ENCODE assay signal across 7 cellular contexts in genomic region chr6:145749632-145750031, GRCh38. TPM values are rescaled to one million over a fixed set of nuclear protein-coding genes. Genes with fewer than 3 reads are reported as not detected.
DNase-seq lines count a peak whose midpoint lies in the region; ATAC-seq, FAIRE-seq and TF ChIP-seq lines count a peak whose summit lies in the region.

No MANE protein-coding gene starts in this region.

- no peaks in the 10 kb centered on the region for H3K27me3 ChIP-seq in bronchial epithelial cell (ENCODE audit: control insufficient read depth, insufficient read depth, low read length)
- no peaks in the 10 kb centered on the region for H3K27me3 ChIP-seq in SJCRH30
- no peaks in the 10 kb centered on the region for H3K27me3 ChIP-seq in effector memory CD4-positive, alpha-beta T cell (replicated peaks; ENCODE audit: control insufficient read depth, insufficient read depth, low read length, poor library complexity, severe bottlenecking)

- FAIRE-seq in bronchial epithelial cell (lab: Jason Lieb, UNC) = no peak

- H3K9me3 ChIP-seq in SJCRH30 (replicated peaks) = no peaks in the 10 kb centered on the region; the same call in 1 of the 2 replicates
- H3K9me3 ChIP-seq in effector memory CD4-positive, alpha-beta T cell (ENCODE audit: control insufficient read depth, low read length) = no peaks in the 10 kb centered on the region

- H3K27ac ChIP-seq in SJCRH30 = no peak overlapping the region
- no peak overlapping the region for H3K27ac ChIP-seq in effector memory CD4-positive, alpha-beta T cell (ENCODE audit: insufficient read depth, low read length, poor library complexity, severe bottlenecking)

- no peak overlapping the region for H3K4me3 ChIP-seq in bronchial epithelial cell (ENCODE audit: low read depth, low read length)
- H3K4me3 ChIP-seq in skeletal muscle cell (ENCODE audit: low read depth, low read length) = no peak overlapping the region
- no peak overlapping the region for H3K4me3 ChIP-seq in SJCRH30
- no peak overlapping the region for H3K4me3 ChIP-seq in effector memory CD4-positive, alpha-beta T cell (ENCODE audit: insufficient read depth, low read depth, low read length, poor library complexity, severe bottlenecking)

- no peaks in the 10 kb centered on the region for H3K36me3 ChIP-seq in bronchial epithelial cell (ENCODE audit: control insufficient read depth, insufficient read depth, low read length)
- no peaks in the 10 kb centered on the region for H3K36me3 ChIP-seq in SJCRH30
- H3K36me3 ChIP-seq in effector memory CD4-positive, alpha-beta T cell (ENCODE audit: control insufficient read depth, insufficient read depth, low read length) = no peaks in the 10 kb centered on the region

- peak; percentile 53 for ATAC-seq in GM19328 (IDR thresholded peaks at IDR 0.05; ENCODE audit: unreplicated experiment)
- peak; percentile 78 for ATAC-seq in HG03469 (IDR thresholded peaks at IDR 0.05; ENCODE audit: unreplicated experiment)

- DNase-seq in bronchial epithelial cell (ENCODE audit: low read depth) (peak; percentile 82), skeletal muscle cell (ENCODE audit: low read depth) (peak; percentile 83), SJCRH30 (no peak)
- no peak for DNase-seq in effector memory CD4-positive, alpha-beta T cell
- no peak for DNase-seq in activated CD8-positive, alpha-beta memory T cell treated with anti-CD3 and anti-CD28 coated beads, Interleukin-2, amount 50 U/mL, for 4 hours

- no peak for TF ChIP-seq CTCF in bronchial epithelial cell (IDR thresholded peaks at IDR 0.05; ENCODE audit: insufficient read depth, low read length, severe bottlenecking)

- no peaks in the 10 kb centered on the region for H3K4me1 ChIP-seq in SJCRH30
- no peaks in the 10 kb centered on the region for H3K4me1 ChIP-seq in effector memory CD4-positive, alpha-beta T cell (ENCODE audit: control insufficient read depth, insufficient read depth, low read length, poor library complexity, severe bottlenecking)

RNA-seq across cellular contexts. Expression of gene EPM2A, which starts 14.3 kb away (rescaled TPM):
- total RNA-seq in bronchial epithelial cell = 3.7 TPM in 2 replicates
- total RNA-seq in SJCRH30 (2014; rRNA removed; shearing (Covaris generic)) = 2.4 and 3.1 TPM in 2 replicates

Comparison
In these comparisons a context has a peak if more than half of its experiments do, and no peak if none do; other contexts are left out.
1. DNase-seq: peak in bronchial epithelial cell (single experiment) and skeletal muscle cell (single experiment); none in SJCRH30 (0 of 2), effector memory CD4-positive, alpha-beta T cell (0 of 3) and activated CD8-positive, alpha-beta memory T cell treated with anti-CD3 and anti-CD28 coated beads, Interleukin-2, amount 50 U/mL, for 4 hours (single experiment).